Comparison of ENCODE assay signal across 8 cellular contexts in genomic region chr2:68594674-68595492, GRCh38. TPM values are rescaled to one million over a fixed set of nuclear protein-coding genes. Genes with fewer than 3 reads are reported as not detected.
A peak's percentile ranks its signal among the peaks of the same experiment; 100 is the strongest.
DNase-seq lines count a peak whose midpoint lies in the region; ATAC-seq and TF ChIP-seq lines count a peak whose summit lies in the region.

No MANE protein-coding gene starts in this region.

- peak; percentile 87 for ATAC-seq in HCT116
- peak; percentile 40 for ATAC-seq in foreskin keratinocyte
- no peak for ATAC-seq in HG03571 (IDR thresholded peaks at IDR 0.05; ENCODE audit: unreplicated experiment)

- CTCF ChIA-PET in HCT116 (lab: Charles Lee) = interaction anchor here (0.5 to 2.4 kb wide), 30 partner anchors 8 to 331 kb away, joined by 3 to 26 read pairs (median 4); partner anchors contain the start of genes APLF and FBXO48

- H2AFZ ChIP-seq in HCT116 (ENCODE audit: low read depth, low read length, poor library complexity, severe bottlenecking) = peak overlapping the region; percentile 86

- BruUV-seq in HCT116 (replicated peaks; lab: Mats Ljungman, UMichigan) = no TSS peak

- H3K4me2 ChIP-seq in HCT116 (ENCODE audit: low read length) = peak overlapping the region; percentile 42

- H3K4me3 ChIP-seq in HCT116 (replicated peaks in 1 of 2; ENCODE audit: low read depth in 1 of 2, low read length in 2 of 2) = no peak overlapping the region

- peaks cover 9% of the 10 kb centered on the region for H3K9me3 Mint-ChIP-seq in activated T-cell treated with anti-CD3 and anti-CD28 coated beads, Interleukin-2, amount 50 U/mL, for 24 hours

- no peaks in the 10 kb centered on the region for H4K20me1 ChIP-seq in HCT116 (ENCODE audit: insufficient read depth)

- H3K27ac ChIP-seq in HCT116 (ENCODE audit: low read depth, low read length) (no peak overlapping the region), foreskin keratinocyte (no peak overlapping the region)

- no peaks in the 10 kb centered on the region for H3K36me3 Mint-ChIP-seq in activated T-cell treated with anti-CD3 and anti-CD28 coated beads, Interleukin-2, amount 50 U/mL, for 24 hours (ENCODE audit: low read depth)

- no peaks in the 10 kb centered on the region for H3K79me2 ChIP-seq in HCT116 (ENCODE audit: insufficient read depth, low read length)

- H3K27ac Mint-ChIP-seq in activated T-cell treated with anti-CD3 and anti-CD28 coated beads, Interleukin-2, amount 50 U/mL, for 24 hours = no peak overlapping the region

- intact Hi-C loops in HCT116 (cut with micrococcal nuclease) = no loop called here

- H3K27me3 ChIP-seq in HCT116 (ENCODE audit: insufficient read depth, low read length) (no peaks in the 10 kb centered on the region), foreskin keratinocyte (no peaks in the 10 kb centered on the region)

- RAD21 ChIA-PET in HCT116 (lab: Charles Lee; ENCODE audit: low non-redundant PET in 1 of 2, low total read pairs in 2 of 2, uncharacterized antibody in 2 of 2, unreplicated experiment in 2 of 2) = interaction anchor here (0.8 to 1.3 kb wide), 3 partner anchors 107 to 331 kb away, joined by 4 to 7 read pairs (median 5); no protein-coding TSS in a partner anchor

- TF ChIP-seq RAD21 in HCT116 (IDR thresholded peaks at IDR 0.05; ENCODE audit: low read depth) = peak; percentile 41

- TF ChIP-seq CTCF in HCT116 (IDR thresholded peaks at IDR 0.05 in 2 of 3, conservative IDR thresholded peaks at IDR 0.05 in 1 of 3; ENCODE audit: borderline replicate concordance in 1 of 3, insufficient read depth in 1 of 3, low read depth in 2 of 3, low read length in 2 of 3) (peak; percentile 41 to 91 (median 88); a peak in 5 of 6 replicates), foreskin keratinocyte (conservative IDR thresholded peaks at IDR 0.05) (peak; percentile 78)

- no peaks in the 10 kb centered on the region; a peak in 1 of 4 replicates for H3K4me1 ChIP-seq in HCT116 (ENCODE audit: control insufficient read depth in 1 of 2, insufficient read depth in 2 of 2, low read length in 2 of 2)
- no peaks in the 10 kb centered on the region for H3K4me1 ChIP-seq in foreskin keratinocyte

- DNase-seq in GM04503 (ENCODE audit: low read depth) = peak; percentile 10
- peak; percentile 31 for DNase-seq in HCT116 (ENCODE audit: low read depth, low spot score)
- peak; percentile 13 for DNase-seq in NOMO-1 treated with DMSO at 0.1 percent for 48 hours (lab: John Stamatoyannopoulos, UW; ENCODE audit: unreplicated experiment)
- peak; percentile 51 for DNase-seq in activated T-cell treated with anti-CD3 and anti-CD28 coated beads, Interleukin-2, amount 50 U/mL, for 24 hours
- DNase-seq in foreskin keratinocyte = peak in 1 of 2 donors; percentile 34
- peak; percentile 75 for DNase-seq in renal cortical epithelial cell (ENCODE audit: low read depth)
- DNase-seq in NCI-H2107 treated with DMSO at 0.1 percent for 48 hours (lab: John Stamatoyannopoulos, UW; ENCODE audit: unreplicated experiment) = no peak

- H3K4me1 Mint-ChIP-seq in activated T-cell treated with anti-CD3 and anti-CD28 coated beads, Interleukin-2, amount 50 U/mL, for 24 hours (ENCODE audit: low read depth) = peaks cover 11% of the 10 kb centered on the region

- POLR2A ChIA-PET in HCT116 (lab: Charles Lee) = no interaction called here

- no peaks in the 10 kb centered on the region for H3K9me2 ChIP-seq in HCT116 (ENCODE audit: insufficient read depth)

- TF ChIP-seq POLR2A in HCT116 (IDR thresholded peaks at IDR 0.05; ENCODE audit: borderline replicate concordance, extremely low read depth, insufficient read depth, insufficient read length) = no peak

- H3K4me3 Mint-ChIP-seq in activated T-cell treated with anti-CD3 and anti-CD28 coated beads, Interleukin-2, amount 50 U/mL, for 24 hours = no peak overlapping the region

- no peaks in the 10 kb centered on the region for H3K9me3 ChIP-seq in HCT116 (ENCODE audit: control insufficient read depth in 1 of 2, insufficient read depth in 1 of 2, low read depth in 1 of 2, low read length in 2 of 2)

- H3K9ac ChIP-seq in HCT116 (ENCODE audit: low read length) = no peak overlapping the region

- H3K27me3 Mint-ChIP-seq in activated T-cell treated with anti-CD3 and anti-CD28 coated beads, Interleukin-2, amount 50 U/mL, for 24 hours = peaks cover 13% of the 10 kb centered on the region

- no peaks in the 10 kb centered on the region for H3K36me3 ChIP-seq in HCT116 (ENCODE audit: control insufficient read depth in 1 of 2, insufficient read depth in 2 of 2, low read length in 2 of 2)

TF ChIP-seq in HCT116, 20 proteins besides CTCF, POLR2A, EP300 and RAD21:
- no peak for TF ChIP-seq YY1 (IDR thresholded peaks at IDR 0.05; ENCODE audit: extremely low read depth, insufficient replicate concordance, low read depth, low read length)
- TF ChIP-seq SP1 (IDR thresholded peaks at IDR 0.05; ENCODE audit: low read depth) = no peak
- TF ChIP-seq ZBTB33 (IDR thresholded peaks at IDR 0.05; ENCODE audit: extremely low read depth, insufficient replicate concordance, low read length) = no peak
- TF ChIP-seq FOSL1 (IDR thresholded peaks at IDR 0.05; ENCODE audit: low read depth) = no peak
- no peak for TF ChIP-seq ZFX (IDR thresholded peaks at IDR 0.05)
- TF ChIP-seq EZH2 (IDR thresholded peaks at IDR 0.05) = no peak
- no peak for TF ChIP-seq SIN3A (IDR thresholded peaks at IDR 0.05; ENCODE audit: low read depth)
- no peak for TF ChIP-seq JUND (IDR thresholded peaks at IDR 0.05)
- TF ChIP-seq POLR2AphosphoS5 (IDR thresholded peaks at IDR 0.05; ENCODE audit: low read depth, low read length) = no peak
- TF ChIP-seq ELF1 (IDR thresholded peaks at IDR 0.05; ENCODE audit: borderline replicate concordance, low read depth) = no peak
- no peak for TF ChIP-seq ATF3 (IDR thresholded peaks at IDR 0.05)
- no peak for TF ChIP-seq REST (IDR thresholded peaks at IDR 0.05; ENCODE audit: low read depth)
- TF ChIP-seq SRF (IDR thresholded peaks at IDR 0.05; ENCODE audit: low read depth) = no peak
- TF ChIP-seq EZH2phosphoT487 (IDR thresholded peaks at IDR 0.05; ENCODE audit: borderline replicate concordance) = no peak
- TF ChIP-seq ZNF274 (IDR thresholded peaks at IDR 0.05; ENCODE audit: low read depth, low read length) = no peak
- no peak for TF ChIP-seq CEBPB (IDR thresholded peaks at IDR 0.05; ENCODE audit: low read depth)
- no peak for TF ChIP-seq MAX (IDR thresholded peaks at IDR 0.05)

RNA-seq across cellular contexts. Expression of gene PROKR1, which starts 48.5 kb away (rescaled TPM):
- not detected for total RNA-seq in HCT116 (2021; ENCODE audit: unreplicated experiment)
- polyA plus RNA-seq in HCT116 (2012) = 0.03 TPM in 1 of 2 replicates, not detected in the other
- not detected in 2 replicates for total RNA-seq in foreskin keratinocyte
- polyA plus RNA-seq in foreskin keratinocyte = not detected in 2 replicates
- not detected in 2 replicates for total RNA-seq in renal cortical epithelial cell
